ENCODE assay signal across 23 cellular contexts in genomic region chr6:145893586-145893985, GRCh38.
"Had no signal": no experiment of that assay in that cellular context is flagged by ENCODE, and none has a peak within 500 bp of the region (broad histone marks: within the 10 kb centered on the region; RNA-seq: fewer than 3 reads in every experiment).

No MANE protein-coding gene starts in this region.

- H3K4me3 ChIP-seq: coronary artery, dorsolateral prefrontal cortex, esophagus squamous epithelium, gastrocnemius medialis, heart right ventricle, left lung, lower lobe of right lung, mucosa of descending colon had no signal

- FAIRE-seq: keratinocyte had no signal

- H3K27me3 ChIP-seq: dorsolateral prefrontal cortex, esophagus squamous epithelium, gastrocnemius medialis, heart right ventricle, left lung had no signal

- ATAC-seq: esophagus mucosa; gastrocnemius medialis; heart right ventricle; left cardiac atrium; left lung; left ventricle myocardium superior; lower lobe of right lung; mucosa of descending colon; naive thymus-derived CD8-positive, alpha-beta T cell had no signal

- H3K27ac ChIP-seq: coronary artery, dorsolateral prefrontal cortex, esophagus squamous epithelium, gastrocnemius medialis, heart right ventricle, left lung, lower lobe of right lung had no signal

- H3K4me1 ChIP-seq: esophagus squamous epithelium, heart right ventricle, lower lobe of right lung had no signal

- DNase-seq: dermis blood vessel endothelial cell; dorsolateral prefrontal cortex; effector CD4-positive, alpha-beta T cell; effector memory CD4-positive, alpha-beta T cell; esophagus squamous epithelium; foreskin fibroblast; foreskin melanocyte; gastrocnemius medialis; glutamatergic neuron; head of caudate nucleus; heart right ventricle; hippocampal formation; left cardiac atrium; left lung; left ventricle myocardium superior; lower lobe of right lung; mesenchymal stem cell; mucosa of descending colon; naive B cell; naive thymus-derived CD8-positive, alpha-beta T cell had no signal
